28 cellular contexts compared by ENCODE assay signal in genomic region chr1:3479511-3480368, GRCh38. TPM values are rescaled to one million over a fixed set of nuclear protein-coding genes. Genes with fewer than 3 reads are reported as not detected.
"Had no signal": no experiment of that assay in that cellular context is flagged by ENCODE, and none has a peak within 500 bp of the region (broad histone marks: within the 10 kb centered on the region; RNA-seq: fewer than 3 reads in every experiment).

No MANE protein-coding gene starts in this region.

- ATAC-seq: activated CD4-positive, CD25-positive, alpha-beta regulatory T cell treated with anti-CD3 and anti-CD28 coated beads, Interleukin-2, amount 50 U/mL, for 24 hours; body of pancreas; effector memory CD8-positive, alpha-beta T cell; left lung; lower lobe of right lung; T-helper 17 cell had no signal

- H3K4me3 ChIP-seq: adrenal gland, body of pancreas, left lung, lower lobe of right lung, right atrium auricular region, stomach, tibial nerve had no signal

- FAIRE-seq: colon, endothelial cell of umbilical vein had no signal

- H3K27me3 ChIP-seq: body of pancreas, right atrium auricular region, tibial nerve had no signal

- H3K36me3 Mint-ChIP-seq: activated naive CD8-positive, alpha-beta T cell treated with anti-CD3 and anti-CD28 coated beads for 36 hours; naive B cell had no signal

- DNase-seq: activated CD4-positive, alpha-beta T cell treated with anti-CD3 and anti-CD28 coated beads for 48 hours; activated CD4-positive, alpha-beta T cell treated with anti-CD3 and anti-CD28 coated beads, Interleukin-2, amount 50 U/mL, for 48 hours; activated CD8-positive, alpha-beta memory T cell treated with anti-CD3 and anti-CD28 coated beads, Interleukin-2, amount 50 U/mL, for 4 hours; activated effector memory CD4-positive, alpha-beta T cell treated with anti-CD3 and anti-CD28 coated beads, Interleukin-2, amount 50 U/mL, for 16 hours; activated naive CD4-positive, alpha-beta T cell treated with anti-CD3 and anti-CD28 coated beads for 36 hours; activated naive CD8-positive, alpha-beta T cell treated with anti-CD3 and anti-CD28 coated beads for 36 hours; activated T-cell treated with anti-CD3 and anti-CD28 coated beads, Interleukin-2, amount 50 U/mL, for 1 hour; adrenal gland; aorta; body of pancreas; effector memory CD8-positive, alpha-beta T cell; head of caudate nucleus; hypothalamus; left lung; lower lobe of right lung; naive B cell; stimulated activated CD4-positive, alpha-beta T cell treated with anti-CD3 and anti-CD28 coated beads, Interleukin-2, amount 100 ng/mL, for 48 hours; stomach; T-helper 17 cell; T1000; WERI-Rb-1 had no signal

- H3K9me3 Mint-ChIP-seq: activated naive CD4-positive, alpha-beta T cell treated with anti-CD3 and anti-CD28 coated beads for 36 hours; activated naive CD8-positive, alpha-beta T cell treated with anti-CD3 and anti-CD28 coated beads for 36 hours; activated T-helper 1 cell treated with anti-CD3 and anti-CD28 coated beads, Interleukin-12 subunit alpha, Interleukin-12 subunit beta, Interleukin-2, Interleukin-4 antibody, amounts not matched to agents 30 ng/mL and 10 ng/mL and 1 ng/mL, durations not matched to agents 14 hours and 24 hours and 36 hours; effector memory CD8-positive, alpha-beta T cell; naive B cell; neural crest cell had no signal

- H3K27me3 Mint-ChIP-seq: T-helper 17 cell had no signal

- H3K4me1 ChIP-seq: adrenal gland, left lung, lower lobe of right lung, right atrium auricular region had no signal

- H3K4me3 Mint-ChIP-seq: activated naive CD4-positive, alpha-beta T cell treated with anti-CD3 and anti-CD28 coated beads for 36 hours; activated naive CD8-positive, alpha-beta T cell treated with anti-CD3 and anti-CD28 coated beads for 36 hours; activated T-helper 1 cell treated with anti-CD3 and anti-CD28 coated beads, Interleukin-12 subunit alpha, Interleukin-12 subunit beta, Interleukin-2, Interleukin-4 antibody, amounts not matched to agents 30 ng/mL and 10 ng/mL and 1 ng/mL, durations not matched to agents 14 hours and 24 hours and 36 hours; effector memory CD8-positive, alpha-beta T cell; naive B cell; neural crest cell; T-helper 17 cell had no signal

- H3K4me1 Mint-ChIP-seq: activated naive CD8-positive, alpha-beta T cell treated with anti-CD3 and anti-CD28 coated beads for 36 hours; neural crest cell had no signal

- H3K36me3 ChIP-seq: adrenal gland, left lung, lower lobe of right lung, right atrium auricular region had no signal

- H3K9me3 ChIP-seq: adrenal gland, body of pancreas, left lung, lower lobe of right lung, right atrium auricular region, stomach, tibial nerve had no signal

- H3K27ac ChIP-seq: adrenal gland, body of pancreas, left lung, lower lobe of right lung, right atrium auricular region, stomach, WERI-Rb-1 had no signal

- H3K27ac Mint-ChIP-seq: activated naive CD4-positive, alpha-beta T cell treated with anti-CD3 and anti-CD28 coated beads for 36 hours; activated naive CD8-positive, alpha-beta T cell treated with anti-CD3 and anti-CD28 coated beads for 36 hours; activated T-helper 1 cell treated with anti-CD3 and anti-CD28 coated beads, Interleukin-12 subunit alpha, Interleukin-12 subunit beta, Interleukin-2, Interleukin-4 antibody, amounts not matched to agents 30 ng/mL and 10 ng/mL and 1 ng/mL, durations not matched to agents 14 hours and 24 hours and 36 hours; effector memory CD8-positive, alpha-beta T cell; T-helper 17 cell had no signal

RNA-seq across cellular contexts. Expression of gene ARHGEF16, which starts 25.3 kb away (rescaled TPM):
- total RNA-seq: activated T-helper 1 cell treated with anti-CD3 and anti-CD28 coated beads, Interleukin-12 subunit alpha, Interleukin-12 subunit beta, Interleukin-2, Interleukin-4 antibody, amounts not matched to agents 30 ng/mL and 10 ng/mL and 1 ng/mL, durations not matched to agents 14 hours and 24 hours and 36 hours had no signal
